7 cellular contexts compared by ENCODE assay signal in genomic region chr9:128648206-128648605, GRCh38. TPM values are rescaled to one million over a fixed set of nuclear protein-coding genes. Genes with fewer than 3 reads are reported as not detected.
DNase-seq lines count a peak whose midpoint lies in the region; ATAC-seq and TF ChIP-seq lines count a peak whose summit lies in the region.
"Not testable (repeated sequence)": the region's sequence is repeated elsewhere in the genome, so short reads cannot be mapped to it uniquely, and the experiment has no call there.

No MANE protein-coding gene starts in this region.

- not testable (repeated sequence) for H3K27me3 ChIP-seq in lower lobe of right lung (ENCODE audit: low read depth)

- peak; percentile 60 for ATAC-seq in esophagus mucosa
- peak; percentile 77 to 86 for ATAC-seq in lower lobe of right lung

- DNase-seq in GM12865 (ENCODE audit: low read depth) (peak; percentile 64), NOMO-1 (lab: John Stamatoyannopoulos, UW; ENCODE audit: unreplicated experiment in 2 of 2) (peak; percentile 7 to 32), lower lobe of right lung (peak; percentile 64)
- DNase-seq in activated CD4-positive, alpha-beta T cell treated with anti-CD3 and anti-CD28 coated beads for 1 hour = peak; percentile 54
- peak; percentile 59 for DNase-seq in activated gamma-delta T cell treated with anti-CD3 and anti-CD28 coated beads, Interleukin-2, amount 50 U/mL, for 16 hours (ENCODE audit: low read depth)
- DNase-seq in stimulated activated CD4-positive, alpha-beta T cell treated with anti-CD3 and anti-CD28 coated beads, Interleukin-4, amount 100 ng/mL, for 24 hours = peak; percentile 72

- not testable (repeated sequence) for H3K4me1 ChIP-seq in lower lobe of right lung

- H3K27ac ChIP-seq in lower lobe of right lung = not testable (repeated sequence)

- intact Hi-C loops in lower lobe of right lung (cut with DNase I) = not testable (repeated sequence)

- not testable (repeated sequence) for H3K9me3 ChIP-seq in lower lobe of right lung

- not testable (repeated sequence) for H3K36me3 ChIP-seq in lower lobe of right lung

- TF ChIP-seq CTCF in GM12865 (IDR thresholded peaks at IDR 0.05; ENCODE audit: insufficient read depth, low read depth, low read length, missing control alignments) (peak; percentile 27), lower lobe of right lung (IDR thresholded peaks at IDR 0.05) (peak; percentile 40)

- H3K4me3 ChIP-seq in GM12865 (ENCODE audit: low read depth, low read length); lower lobe of right lung: not testable (repeated sequence)

RNA-seq across cellular contexts. Expression of gene DYNC2I2, which starts 8.4 kb away (rescaled TPM):
- total RNA-seq in esophagus mucosa = 37.0 TPM
- 37.3 TPM for total RNA-seq in lower lobe of right lung

RNA-seq across cellular contexts. Expression of gene SET, which starts 40.8 kb away (rescaled TPM):
- total RNA-seq in esophagus mucosa = 267 TPM
- 197 TPM for total RNA-seq in lower lobe of right lung

RNA-seq across cellular contexts. Expression of gene PKN3, which starts 54.1 kb away (rescaled TPM):
- total RNA-seq in esophagus mucosa (2.5 TPM), lower lobe of right lung (11.1 TPM)

Comparison
In these comparisons a context has a peak if more than half of its experiments do, and no peak if none do; other contexts are left out.
1. DNase-seq: peak in every context shown above with its lines; median percentile 72 in stimulated activated CD4-positive, alpha-beta T cell treated with anti-CD3 and anti-CD28 coated beads, Interleukin-4, amount 100 ng/mL, for 24 hours; 64 in GM12865; 64 in lower lobe of right lung; 59 in activated gamma-delta T cell treated with anti-CD3 and anti-CD28 coated beads, Interleukin-2, amount 50 U/mL, for 16 hours; 54 in activated CD4-positive, alpha-beta T cell treated with anti-CD3 and anti-CD28 coated beads for 1 hour; 20 in NOMO-1.